In the genomic region with DNA sequence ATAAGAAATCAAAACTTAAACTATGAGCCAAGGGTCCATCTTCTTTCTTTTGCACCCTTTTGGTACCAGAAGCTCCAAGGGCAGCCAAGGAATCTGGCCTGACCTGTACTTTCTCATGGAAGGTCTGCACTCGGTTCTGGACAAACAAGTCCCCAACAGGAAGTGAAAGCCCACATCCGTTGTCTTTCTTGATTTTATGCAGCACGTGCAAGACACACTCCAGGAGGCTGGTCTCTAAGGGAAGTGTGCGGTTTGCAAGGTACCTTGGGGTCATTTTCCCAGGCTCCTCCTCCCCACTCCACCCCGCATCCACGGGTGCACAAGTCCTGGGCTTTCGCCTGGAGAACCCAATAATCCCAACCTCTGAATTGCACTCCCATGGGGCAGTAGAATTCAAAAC, we compare ENCODE assay signal across 16 cellular contexts.
A peak's percentile ranks its signal among the peaks of the same experiment; 100 is the strongest.
DNase-seq lines count a peak whose midpoint lies in the region; ATAC-seq and TF ChIP-seq lines count a peak whose summit lies in the region.
"Had no signal": no experiment of that assay in that cellular context is flagged by ENCODE, and none has a peak within 500 bp of the region (broad histone marks: within the 10 kb centered on the region; RNA-seq: fewer than 3 reads in every experiment).

No MANE protein-coding gene starts in this region.

- H3F3A ChIP-seq in DOHH2 (ENCODE audit: control insufficient read depth, insufficient read depth) = no peaks in the 10 kb centered on the region

- H3K27me3 ChIP-seq in DOHH2 (ENCODE audit: control insufficient read depth, low read length) (no peaks in the 10 kb centered on the region), ovary (no peaks in the 10 kb centered on the region)

- peaks cover 31% of the 10 kb centered on the region for H3K36me3 ChIP-seq in DOHH2 (ENCODE audit: control insufficient read depth, low read length)
- no peaks in the 10 kb centered on the region for H3K36me3 ChIP-seq in ovary

- peak overlapping the region; percentile 33 for H3K4me3 ChIP-seq in DOHH2 (ENCODE audit: low read length)
- H3K4me3 ChIP-seq in ovary = no peak overlapping the region

- H3K9me3 ChIP-seq in DOHH2 (ENCODE audit: control insufficient read depth, insufficient read depth, low read length) = peaks cover 3% of the 10 kb centered on the region; the same call in 1 of the 2 replicates
- H3K9me3 ChIP-seq in ovary = no peaks in the 10 kb centered on the region

- H3K4me2 ChIP-seq in DOHH2 (ENCODE audit: low read length) = peak overlapping the region; percentile 42

- no peak for TF ChIP-seq POLR2A in ovary (IDR thresholded peaks at IDR 0.05)

- no peaks in the 10 kb centered on the region for H3K9me2 ChIP-seq in DOHH2 (replicated peaks; ENCODE audit: control insufficient read depth, low read length)

- ATAC-seq in GM19395 (IDR thresholded peaks at IDR 0.05; ENCODE audit: unreplicated experiment) = peak; percentile 68
- ATAC-seq: HCT116, HepG2, left cardiac atrium had no signal

- intact Hi-C loops in ovary (cut with DNase I) = no loop called here

- H3K4me1 ChIP-seq in DOHH2 (ENCODE audit: control insufficient read depth, low read length) (peaks cover 25% of the 10 kb centered on the region), ovary (ENCODE audit: insufficient read depth) (no peaks in the 10 kb centered on the region)

- 75 to 83% (median 80%) methylated on average over 7 of the region's 7 CpGs for WGBS in ovary, 3 donors

- H3K27ac ChIP-seq in DOHH2 (ENCODE audit: low read depth, low read length) = peak overlapping the region; percentile 47
- H3K27ac ChIP-seq in ovary = no peak overlapping the region

- H4K20me1 ChIP-seq in DOHH2 (ENCODE audit: control insufficient read depth, insufficient read depth, low read depth, low read length) = no peaks in the 10 kb centered on the region

- TF ChIP-seq EP300 in ovary (IDR thresholded peaks at IDR 0.05) = no peak

- TF ChIP-seq CTCF in DOHH2 (IDR thresholded peaks at IDR 0.05; ENCODE audit: low read depth, low read length, poor library complexity, severe bottlenecking) (no peak), ovary (IDR thresholded peaks at IDR 0.05) (no peak)

- DNase-seq in NOMO-1 treated with DMSO at 0.1 percent for 48 hours (lab: John Stamatoyannopoulos, UW; ENCODE audit: unreplicated experiment) (peak; percentile 26), islet precursor cell (peak; percentile 62), RKO (ENCODE audit: low spot score) (no peak), NCI-H2029 (lab: John Stamatoyannopoulos, UW) (no peak), NCI-H1048 (lab: John Stamatoyannopoulos, UW) (no peak), ovary (no peak)
- DNase-seq: activated naive CD4-positive, alpha-beta T cell treated with Interleukin-2 at 50 U/mL for 16 hours; C1 segment of cervical spinal cord; head of caudate nucleus; left cardiac atrium; NCI-H187; substantia nigra had no signal

- H3K79me2 ChIP-seq in DOHH2 (ENCODE audit: control insufficient read depth, low read length) = no peaks in the 10 kb centered on the region

Comparison
In these comparisons a context has a peak if more than half of its experiments do, and no peak if none do; other contexts are left out.
1. DNase-seq: peak in NOMO-1 treated with DMSO at 0.1 percent for 48 hours (single experiment) and islet precursor cell (single experiment); none in RKO (single experiment), NCI-H2029 (single experiment), NCI-H1048 (single experiment) and ovary (0 of 5).